8 cellular contexts compared by ENCODE assay signal in genomic region chr10:95657250-95657649, GRCh38.
DNase-seq lines count a peak whose midpoint lies in the region; ATAC-seq and TF ChIP-seq lines count a peak whose summit lies in the region.

No MANE protein-coding gene starts in this region.

- no peak overlapping the region for H3K27ac Mint-ChIP-seq in nephron progenitor cell

- H3K36me3 Mint-ChIP-seq in nephron progenitor cell (ENCODE audit: low read depth): peaks cover 17% of the 10 kb centered on the region

- peak overlapping the region; percentile 100 for H3K4me3 Mint-ChIP-seq in nephron progenitor cell

- H3K4me1 Mint-ChIP-seq in nephron progenitor cell: peaks cover 33% of the 10 kb centered on the region

- no peak for ATAC-seq in HG03280 (IDR thresholded peaks at IDR 0.05; ENCODE audit: unreplicated experiment)

- H3K27ac ChIP-seq in C4-2B (peak overlapping the region; percentile 89), coronary artery (peak overlapping the region in 1 of 2 donors; percentile 77)

- no peaks in the 10 kb centered on the region for H3K27me3 Mint-ChIP-seq in nephron progenitor cell (ENCODE audit: low read depth, poor library complexity)

- DNase-seq in LNCaP clone FGC (ENCODE audit: low read depth) (no peak), coronary artery (ENCODE audit: low spot score) (no peak), nephron progenitor cell (no peak), putamen (ENCODE audit: low spot score) (no peak), T-helper 9 cell (no peak)
- no peak for DNase-seq in stimulated activated naive CD4-positive, alpha-beta T cell treated with Interleukin-2 at 50 U/mL for 16 hours (lab: John Stamatoyannopoulos, UW)

- H3K4me3 ChIP-seq in LNCaP clone FGC (ENCODE audit: low read depth, low read length) (peak overlapping the region; percentile 87), coronary artery (peak overlapping the region; percentile 91)

- no peak for TF ChIP-seq CTCF in C4-2B (conservative IDR thresholded peaks at IDR 0.05)
- TF ChIP-seq CTCF in LNCaP clone FGC (IDR thresholded peaks at IDR 0.05; ENCODE audit: control insufficient read depth, extremely low read depth, insufficient read depth): no peak
- TF ChIP-seq CTCF in coronary artery (IDR thresholded peaks at IDR 0.05): no peak
- TF ChIP-seq CTCF in nephron progenitor cell (IDR thresholded peaks at IDR 0.05): no peak

- peaks cover 13% of the 10 kb centered on the region for H3K9me3 Mint-ChIP-seq in nephron progenitor cell
